In genomic region chr11:17598700-17599459, GRCh38 we compare ENCODE assay signal across 8 cellular contexts. TPM values are rescaled to one million over a fixed set of nuclear protein-coding genes. Genes with fewer than 3 reads are reported as not detected.
DNase-seq lines count a peak whose midpoint lies in the region; ATAC-seq, FAIRE-seq and TF ChIP-seq lines count a peak whose summit lies in the region.

No MANE protein-coding gene starts in this region.

- intact Hi-C loops in kidney (cut with DNase I) = loop anchor here (10.0 kb wide), 1 partner anchor 126 kb away; no protein-coding TSS in a partner anchor

- no peak overlapping the region for H3K4me3 ChIP-seq in WI38 (ENCODE audit: low read depth, low read length)
- H3K4me3 ChIP-seq in bronchial epithelial cell (ENCODE audit: low read depth, low read length) = no peak overlapping the region
- no peak overlapping the region for H3K4me3 ChIP-seq in kidney (ENCODE audit: low read length in 2 of 2)

- H3K27me3 ChIP-seq in bronchial epithelial cell (ENCODE audit: control insufficient read depth, insufficient read depth, low read length) = no peaks in the 10 kb centered on the region

- FAIRE-seq in bronchial epithelial cell (lab: Jason Lieb, UNC) (no peak), kidney (lab: Jason Lieb, UNC) (no peak)

- H3K9ac ChIP-seq in kidney (ENCODE audit: low read length in 2 of 2) = no peak overlapping the region

- peak; percentile 1 to 4 for DNase-seq in SHP77 (lab: John Stamatoyannopoulos, UW)
- DNase-seq in SHP77 treated with DMSO at 0.1 percent for 48 hours (lab: John Stamatoyannopoulos, UW) = no peak
- DNase-seq in NCI-H1694 (lab: John Stamatoyannopoulos, UW) = peak; percentile 63
- DNase-seq in bronchial epithelial cell (ENCODE audit: low read depth) = peak; percentile 41
- peak; percentile 89 for DNase-seq in kidney
- DNase-seq in stimulated activated CD4-positive, alpha-beta T cell treated with anti-CD3 and anti-CD28 coated beads, Interleukin-1b, Interleukin-23, amount 100 ng/mL, for 24 hours (ENCODE audit: low read depth in 4 of 4, low spot score in 1 of 4) = peak; percentile 39 to 63 (median 56)

- no peak overlapping the region for H3K27ac ChIP-seq in kidney (ENCODE audit: low read depth in 2 of 2, low read length in 2 of 2)

- TF ChIP-seq CTCF in WI38 (IDR thresholded peaks at IDR 0.05; ENCODE audit: low read depth, low read length) = peak; percentile 98
- peak; percentile 99 for TF ChIP-seq CTCF in bronchial epithelial cell (IDR thresholded peaks at IDR 0.05; ENCODE audit: insufficient read depth, low read length, severe bottlenecking)
- TF ChIP-seq CTCF in kidney (IDR thresholded peaks at IDR 0.05; ENCODE audit: borderline replicate concordance, extremely low read depth, insufficient read depth) = peak; percentile 96

- H3K9me3 ChIP-seq in kidney (ENCODE audit: control insufficient read depth in 1 of 2, low read length in 2 of 2) = no peaks in the 10 kb centered on the region

- H3K36me3 ChIP-seq in bronchial epithelial cell (ENCODE audit: control insufficient read depth, insufficient read depth, low read length) = no peaks in the 10 kb centered on the region
- no peaks in the 10 kb centered on the region for H3K36me3 ChIP-seq in kidney (ENCODE audit: control insufficient read depth in 1 of 2, insufficient read depth in 2 of 2, low read length in 2 of 2)

- no peaks in the 10 kb centered on the region for H3K4me1 ChIP-seq in kidney (ENCODE audit: control insufficient read depth in 1 of 2, insufficient read depth in 1 of 2, low read depth in 1 of 2, low read length in 2 of 2)

- ATAC-seq in HG02852 (IDR thresholded peaks at IDR 0.05; ENCODE audit: unreplicated experiment) = peak; percentile 89

RNA-seq across cellular contexts. Expression of gene OTOG, which starts 51.8 kb away (rescaled TPM):
- not detected in 2 replicates for total RNA-seq in bronchial epithelial cell
- total RNA-seq in kidney = 0.06 TPM
- polyA plus RNA-seq in kidney (ENCODE audit: insufficient read depth, low read depth, low replicate concordance) = not detected

RNA-seq across cellular contexts. Expression of gene USH1C, which starts 54.7 kb away (rescaled TPM):
- total RNA-seq in bronchial epithelial cell = not detected in 2 replicates
- 38.6 TPM for total RNA-seq in kidney
- 107 TPM for polyA plus RNA-seq in kidney (ENCODE audit: insufficient read depth, low read depth, low replicate concordance)

Comparison
In these comparisons a context has a peak if more than half of its experiments do, and no peak if none do; other contexts are left out.
1. RNA of gene USH1C, which starts 54.7 kb away (total RNA-seq): 38.6 TPM in kidney (single experiment); not detected in bronchial epithelial cell; every median in the first group is over 10 times any median in the second.
2. Peak in every context shown above with its lines, with median percentiles within 50 percentile points of each other: CTCF ChIP-seq.